ENCODE assay signal across 12 cellular contexts in the genomic region with DNA sequence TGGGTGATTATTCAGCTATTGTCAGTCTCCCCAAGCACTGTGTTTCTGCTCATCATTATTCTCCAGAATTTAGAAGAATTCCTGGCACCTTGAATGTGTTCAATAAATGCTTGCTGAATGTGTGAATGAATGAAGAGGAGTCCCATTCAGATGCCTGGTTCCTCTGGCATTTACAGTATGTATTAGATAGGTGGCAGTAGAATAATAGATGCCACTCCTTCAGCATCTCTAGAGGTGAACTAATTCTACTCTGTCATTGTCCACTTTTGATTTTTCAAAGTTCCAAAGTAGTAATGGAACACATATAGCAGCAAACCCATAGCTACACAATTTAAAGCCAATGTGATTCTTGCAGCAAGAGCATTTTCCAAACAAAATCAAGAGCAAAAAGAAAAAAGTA.
DNase-seq lines count a peak whose midpoint lies in the region; ATAC-seq and TF ChIP-seq lines count a peak whose summit lies in the region.
"Had no signal": no experiment of that assay in that cellular context is flagged by ENCODE, and none has a peak within 500 bp of the region (broad histone marks: within the 10 kb centered on the region; RNA-seq: fewer than 3 reads in every experiment).

No MANE protein-coding gene starts in this region.

- intact Hi-C loops in ovary (cut with DNase I): no loop called here

- H3K4me1 ChIP-seq in GM23338 (ENCODE audit: insufficient read depth) (no peaks in the 10 kb centered on the region), ovary (ENCODE audit: insufficient read depth) (no peaks in the 10 kb centered on the region), suprapubic skin (no peaks in the 10 kb centered on the region)
- H3K4me1 ChIP-seq: spleen had no signal

- no peaks in the 10 kb centered on the region for H4K20me1 ChIP-seq in GM23338 (replicated peaks; ENCODE audit: insufficient read depth)

- H3K27ac ChIP-seq in GM23338 (ENCODE audit: low read depth) (no peak overlapping the region), ovary (no peak overlapping the region), suprapubic skin (no peak overlapping the region)
- H3K27ac ChIP-seq: spleen, WERI-Rb-1 had no signal

- H3K4me2 ChIP-seq in GM23338: no peak overlapping the region

- no peaks in the 10 kb centered on the region for H3K36me3 ChIP-seq in GM23338 (ENCODE audit: insufficient read depth)
- no peaks in the 10 kb centered on the region for H3K36me3 ChIP-seq in ovary
- H3K36me3 ChIP-seq in suprapubic skin: no peaks in the 10 kb centered on the region
- H3K36me3 ChIP-seq: spleen, WERI-Rb-1 had no signal

- H3K9me3 Mint-ChIP-seq in GM23338: no peaks in the 10 kb centered on the region

- TF ChIP-seq CTCF in AG09309 (IDR thresholded peaks at IDR 0.05; ENCODE audit: control insufficient read depth, insufficient read depth, low read depth, low read length, missing control alignments): peak; percentile 41
- TF ChIP-seq CTCF in GM23338 (conservative IDR thresholded peaks at IDR 0.05; ENCODE audit: low read depth in 2 of 2): peak; percentile 41 to 45
- TF ChIP-seq CTCF in fibroblast of the aortic adventitia (IDR thresholded peaks at IDR 0.05; ENCODE audit: insufficient read depth, low read length): peak; percentile 27
- no peak for TF ChIP-seq CTCF in ovary (IDR thresholded peaks at IDR 0.05)
- no peak for TF ChIP-seq CTCF in suprapubic skin (IDR thresholded peaks at IDR 0.05)

- no peak for TF ChIP-seq POLR2A in ovary (IDR thresholded peaks at IDR 0.05)
- TF ChIP-seq POLR2A in suprapubic skin (IDR thresholded peaks at IDR 0.05): no peak

- no peaks in the 10 kb centered on the region for H3K79me2 ChIP-seq in GM23338 (replicated peaks; ENCODE audit: insufficient read depth)

- DNase-seq in AG09309 (ENCODE audit: low read depth): no peak
- DNase-seq in GM23338 (ENCODE audit: low spot score): peak; percentile 28
- peak; percentile 10 for DNase-seq in fibroblast of the aortic adventitia (ENCODE audit: low read depth)
- no peak for DNase-seq in ovary
- DNase-seq in cerebellar cortex (ENCODE audit: low spot score): no peak
- DNase-seq in AML-193 (lab: John Stamatoyannopoulos, UW): no peak
- no peak for DNase-seq in suprapubic skin (ENCODE audit: low spot score in 2 of 2)
- DNase-seq: activated CD8-positive, alpha-beta memory T cell treated with anti-CD3 and anti-CD28 coated beads for 24 hours; spleen; SW 1271; WERI-Rb-1 had no signal

- TF ChIP-seq EP300 in ovary (IDR thresholded peaks at IDR 0.05): no peak
- TF ChIP-seq EP300 in suprapubic skin (IDR thresholded peaks at IDR 0.05): no peak

- no peak overlapping the region for H3K4me3 ChIP-seq in AG09309 (ENCODE audit: control insufficient read depth, low read depth, low read length)
- no peak overlapping the region for H3K4me3 ChIP-seq in GM23338
- no peak overlapping the region for H3K4me3 ChIP-seq in fibroblast of the aortic adventitia (ENCODE audit: low read depth, low read length)
- H3K4me3 ChIP-seq in ovary: no peak overlapping the region
- H3K4me3 ChIP-seq in suprapubic skin: no peak overlapping the region
- H3K4me3 ChIP-seq: spleen had no signal

- H3K36me3 Mint-ChIP-seq in GM23338 (ENCODE audit: low read depth): no peaks in the 10 kb centered on the region

- peak; percentile 46; the same call in 2 of the 3 replicates for ATAC-seq in GM23338
- ATAC-seq in SK-N-SH treated with all-trans-retinoic acid at 6 μM for 48 hours: peak; percentile 67; the same call in 2 of the 3 replicates

- H2AFZ ChIP-seq in GM23338: no peak overlapping the region

- H3K9me2 ChIP-seq in GM23338 (ENCODE audit: insufficient read depth): no peaks in the 10 kb centered on the region

- no peaks in the 10 kb centered on the region for H3K27me3 Mint-ChIP-seq in GM23338 (ENCODE audit: insufficient read depth, low read depth, poor library complexity)

- H3K9me3 ChIP-seq in ovary: no peaks in the 10 kb centered on the region
- H3K9me3 ChIP-seq in suprapubic skin: no peaks in the 10 kb centered on the region

- no peaks in the 10 kb centered on the region for H3K4me1 Mint-ChIP-seq in GM23338

- H3K4me3 Mint-ChIP-seq in GM23338: no peak overlapping the region

- no peak overlapping the region for H3K27ac Mint-ChIP-seq in GM23338

- H3K27me3 ChIP-seq in GM23338 (ENCODE audit: insufficient read depth) (no peaks in the 10 kb centered on the region), ovary (no peaks in the 10 kb centered on the region), suprapubic skin (no peaks in the 10 kb centered on the region)
- H3K27me3 ChIP-seq: spleen had no signal

- H3F3A ChIP-seq in GM23338 (replicated peaks; ENCODE audit: low read depth): no peaks in the 10 kb centered on the region

TF ChIP-seq in GM23338, 12 proteins besides CTCF, POLR2A, EP300 and RAD21 (continues in another document):
- TF ChIP-seq ZNF331 (CRISPR knock-in tag; IDR thresholded peaks at IDR 0.05; ENCODE audit: low read depth): no peak
- no peak for TF ChIP-seq ZNF114 (CRISPR knock-in tag; IDR thresholded peaks at IDR 0.05)
- TF ChIP-seq, protein P1, sequence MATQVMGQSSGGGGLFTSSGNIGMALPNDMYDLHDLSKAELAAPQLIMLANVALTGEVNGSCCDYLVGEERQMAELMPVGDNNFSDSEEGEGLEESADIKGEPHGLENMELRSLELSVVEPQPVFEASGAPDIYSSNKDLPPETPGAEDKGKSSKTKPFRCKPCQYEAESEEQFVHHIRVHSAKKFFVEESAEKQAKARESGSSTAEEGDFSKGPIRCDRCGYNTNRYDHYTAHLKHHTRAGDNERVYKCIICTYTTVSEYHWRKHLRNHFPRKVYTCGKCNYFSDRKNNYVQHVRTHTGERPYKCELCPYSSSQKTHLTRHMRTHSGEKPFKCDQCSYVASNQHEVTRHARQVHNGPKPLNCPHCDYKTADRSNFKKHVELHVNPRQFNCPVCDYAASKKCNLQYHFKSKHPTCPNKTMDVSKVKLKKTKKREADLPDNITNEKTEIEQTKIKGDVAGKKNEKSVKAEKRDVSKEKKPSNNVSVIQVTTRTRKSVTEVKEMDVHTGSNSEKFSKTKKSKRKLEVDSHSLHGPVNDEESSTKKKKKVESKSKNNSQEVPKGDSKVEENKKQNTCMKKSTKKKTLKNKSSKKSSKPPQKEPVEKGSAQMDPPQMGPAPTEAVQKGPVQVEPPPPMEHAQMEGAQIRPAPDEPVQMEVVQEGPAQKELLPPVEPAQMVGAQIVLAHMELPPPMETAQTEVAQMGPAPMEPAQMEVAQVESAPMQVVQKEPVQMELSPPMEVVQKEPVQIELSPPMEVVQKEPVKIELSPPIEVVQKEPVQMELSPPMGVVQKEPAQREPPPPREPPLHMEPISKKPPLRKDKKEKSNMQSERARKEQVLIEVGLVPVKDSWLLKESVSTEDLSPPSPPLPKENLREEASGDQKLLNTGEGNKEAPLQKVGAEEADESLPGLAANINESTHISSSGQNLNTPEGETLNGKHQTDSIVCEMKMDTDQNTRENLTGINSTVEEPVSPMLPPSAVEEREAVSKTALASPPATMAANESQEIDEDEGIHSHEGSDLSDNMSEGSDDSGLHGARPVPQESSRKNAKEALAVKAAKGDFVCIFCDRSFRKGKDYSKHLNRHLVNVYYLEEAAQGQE (IDR thresholded peaks at IDR 0.05; ENCODE audit: unreplicated experiment): no peak
- no peak for TF ChIP-seq EZH2 (IDR thresholded peaks at IDR 0.05; ENCODE audit: low read depth, unreplicated experiment)

TF ChIP-seq in SK-N-SH treated with all-trans-retinoic acid at 6 μM for 48 hours, 23 proteins besides CTCF, POLR2A, EP300 and RAD21:
- no peak for TF ChIP-seq CREB5 (CRISPR knock-in tag; IDR thresholded peaks at IDR 0.05; ENCODE audit: low read depth)
- TF ChIP-seq POU6F1 (CRISPR knock-in tag; IDR thresholded peaks at IDR 0.05; ENCODE audit: borderline replicate concordance, low read depth): no peak
- TF ChIP-seq ISL1 (CRISPR knock-in tag; IDR thresholded peaks at IDR 0.05): no peak
- no peak for TF ChIP-seq SNAI2 (CRISPR knock-in tag; IDR thresholded peaks at IDR 0.05)
- no peak for TF ChIP-seq ZFP3 (CRISPR knock-in tag; IDR thresholded peaks at IDR 0.05)

Comparison
In these comparisons a context has a peak if more than half of its experiments do, and no peak if none do; other contexts are left out.
1. DNase-seq: peak in GM23338 (single experiment) and fibroblast of the aortic adventitia (single experiment); none in AG09309 (single experiment), ovary (0 of 5), cerebellar cortex (single experiment), AML-193 (0 of 2) and suprapubic skin (0 of 2).
2. CTCF ChIP-seq: peak in AG09309 (single experiment), GM23338 (2 of 2) and fibroblast of the aortic adventitia (single experiment); none in ovary (0 of 3) and suprapubic skin (0 of 2).